2 cellular contexts compared by ENCODE assay signal in the genomic region with DNA sequence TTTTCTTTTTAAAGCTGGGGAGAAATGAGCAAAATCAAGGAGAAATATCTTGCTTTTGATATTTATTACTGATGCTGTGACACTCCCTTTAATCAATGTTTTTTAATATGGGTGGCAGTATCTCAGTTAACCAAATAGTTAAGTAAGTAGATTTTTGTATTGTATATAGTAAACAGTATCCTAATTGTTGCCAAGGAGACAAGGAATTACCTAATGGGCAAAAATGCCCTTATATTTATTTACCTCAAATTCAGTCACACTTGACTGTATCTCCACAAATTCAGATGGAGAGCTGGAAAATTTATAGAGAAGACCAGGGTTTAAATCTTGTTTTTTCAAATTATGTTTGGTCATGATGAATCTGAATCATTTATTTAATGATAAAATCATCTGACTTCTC.
TF ChIP-seq lines count a peak whose summit lies in the region.

No MANE protein-coding gene starts in this region.

TF ChIP-seq in HepG2, 621 proteins besides CTCF, POLR2A, EP300 and RAD21:
- TF ChIP-seq RFX1 (IDR thresholded peaks at IDR 0.05) = peak; percentile 16; the same call in 1 of the 2 replicates
- TF ChIP-seq, protein P1, sequence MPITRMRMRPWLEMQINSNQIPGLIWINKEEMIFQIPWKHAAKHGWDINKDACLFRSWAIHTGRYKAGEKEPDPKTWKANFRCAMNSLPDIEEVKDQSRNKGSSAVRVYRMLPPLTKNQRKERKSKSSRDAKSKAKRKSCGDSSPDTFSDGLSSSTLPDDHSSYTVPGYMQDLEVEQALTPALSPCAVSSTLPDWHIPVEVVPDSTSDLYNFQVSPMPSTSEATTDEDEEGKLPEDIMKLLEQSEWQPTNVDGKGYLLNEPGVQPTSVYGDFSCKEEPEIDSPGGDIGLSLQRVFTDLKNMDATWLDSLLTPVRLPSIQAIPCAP (CRISPR knock-in tag; IDR thresholded peaks at IDR 0.05; ENCODE audit: low read depth) = no peak

TF ChIP-seq in HEK293T, 16 proteins besides CTCF, POLR2A, EP300 and RAD21:
- TF ChIP-seq HDGF (IDR thresholded peaks at IDR 0.05; ENCODE audit: borderline replicate concordance) (no peak), SUZ12 (IDR thresholded peaks at IDR 0.05) (no peak), ZNF384 (IDR thresholded peaks at IDR 0.05) (no peak), FOXK2 (IDR thresholded peaks at IDR 0.05) (no peak), TARDBP (IDR thresholded peaks at IDR 0.05) (no peak), FOXM1 (IDR thresholded peaks at IDR 0.05; ENCODE audit: borderline replicate concordance) (no peak), ELF4 (IDR thresholded peaks at IDR 0.05) (no peak), BHLHE40 (IDR thresholded peaks at IDR 0.05; ENCODE audit: borderline replicate concordance) (no peak)
